Comparison of ENCODE assay signal across 1 cellular context in the genomic region with DNA sequence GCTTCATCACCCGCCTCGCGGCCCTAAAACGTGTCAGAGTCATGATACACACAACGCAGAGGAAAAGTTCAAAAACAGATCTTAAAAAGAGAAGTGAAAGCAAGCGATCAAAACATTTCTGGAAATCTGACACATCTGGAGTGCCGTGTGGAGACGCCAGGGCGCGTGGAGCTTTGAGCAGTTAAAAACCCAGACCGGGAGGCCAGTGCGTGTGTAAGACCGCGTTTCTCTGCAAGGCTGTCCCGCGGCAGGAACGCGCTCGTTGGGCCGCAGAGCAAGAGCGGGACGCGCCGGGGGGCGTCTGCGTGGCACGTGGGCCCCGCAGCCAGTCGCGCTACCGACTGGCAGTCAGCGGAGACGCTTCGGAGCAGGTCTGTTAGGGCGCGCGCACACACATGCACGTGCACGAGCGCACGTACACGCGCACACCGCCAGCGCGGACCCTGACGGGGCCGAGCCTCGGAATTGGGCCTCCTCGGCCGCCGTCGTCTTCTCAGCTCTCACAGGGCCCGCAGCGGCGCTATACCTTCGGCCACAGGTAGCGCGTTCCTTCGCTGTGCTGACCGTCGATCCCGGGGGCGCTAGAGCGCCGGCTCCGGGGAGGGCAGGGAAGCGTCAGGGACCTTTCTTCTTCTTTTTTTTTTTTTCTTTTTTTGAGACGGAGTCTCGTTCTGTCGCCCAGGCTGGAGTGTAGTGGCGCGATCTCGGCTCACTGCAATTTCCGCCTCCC.
TF ChIP-seq lines count a peak whose summit lies in the region.

No MANE protein-coding gene starts in this region.

TF ChIP-seq in K562, 482 proteins besides CTCF, POLR2A, EP300 and RAD21 (continued from another document and continues in another):
- TF ChIP-seq STAT5A (IDR thresholded peaks at IDR 0.05; ENCODE audit: borderline replicate concordance, low read length) (no peak), SMARCB1 (IDR thresholded peaks at IDR 0.05; ENCODE audit: insufficient read length, low read depth) (no peak), MAFF (IDR thresholded peaks at IDR 0.05; ENCODE audit: low read length) (no peak), ZNF133 (CRISPR knock-in tag; IDR thresholded peaks at IDR 0.05) (no peak), MCM2 (IDR thresholded peaks at IDR 0.05; ENCODE audit: low read depth) (no peak), PHTF2 (CRISPR knock-in tag; IDR thresholded peaks at IDR 0.05) (no peak), MLX (CRISPR knock-in tag; conservative IDR thresholded peaks at IDR 0.05) (no peak), DPF2 (IDR thresholded peaks at IDR 0.05) (no peak), TRIM28 (IDR thresholded peaks at IDR 0.05) (0 out of 2 replicates have a peak, but pooled peaks have one; percentile 34), TAF9B (IDR thresholded peaks at IDR 0.05; ENCODE audit: partially characterized antibody) (no peak), ZNF444 (CRISPR knock-in tag; IDR thresholded peaks at IDR 0.05) (no peak), ZNF740 (CRISPR knock-in tag; IDR thresholded peaks at IDR 0.05) (peak; percentile 47; the same call in 1 of the 2 replicates), ZNF740 (tag; IDR thresholded peaks at IDR 0.05) (no peak), ZNF583 (CRISPR knock-in tag; IDR thresholded peaks at IDR 0.05) (0 out of 2 replicates have a peak, but pooled peaks have one; percentile 37), CBFB (CRISPR knock-in tag; IDR thresholded peaks at IDR 0.05) (no peak), ARID3A (IDR thresholded peaks at IDR 0.05; ENCODE audit: borderline replicate concordance, low read depth, low read length) (no peak), TAL1 (IDR thresholded peaks at IDR 0.05) (no peak), PRPF4 (IDR thresholded peaks at IDR 0.05; ENCODE audit: insufficient read depth, low read depth, low read length, poor library complexity, severe bottlenecking) (no peak), TCF7L2 (IDR thresholded peaks at IDR 0.05; ENCODE audit: low read depth, low read length) (no peak), MCM3 (IDR thresholded peaks at IDR 0.05) (no peak), ZMIZ1 (IDR thresholded peaks at IDR 0.05; ENCODE audit: low read depth in 2 of 2, low read length in 2 of 2) (no peak), GABPA (tag; conservative IDR thresholded peaks at IDR 0.05; ENCODE audit: low read depth) (no peak), ZNF431 (CRISPR knock-in tag; IDR thresholded peaks at IDR 0.05) (peak; percentile 74; the same call in 1 of the 2 replicates), VEZF1 (CRISPR knock-in tag; IDR thresholded peaks at IDR 0.05) (no peak), SAP30 (IDR thresholded peaks at IDR 0.05; ENCODE audit: borderline replicate concordance, insufficient read depth, low read depth, low read length, poor library complexity, severe bottlenecking) (no peak), ZNF124 (CRISPR knock-in tag; IDR thresholded peaks at IDR 0.05) (no peak), NFXL1 (CRISPR knock-in tag; IDR thresholded peaks at IDR 0.05) (no peak), NRF1 (conservative IDR thresholded peaks at IDR 0.05 in 1 of 2, IDR thresholded peaks at IDR 0.05 in 1 of 2) (peak; percentile 83 to 86), PYGO2 (tag; IDR thresholded peaks at IDR 0.05) (no peak), ZNF121 (CRISPR knock-in tag; conservative IDR thresholded peaks at IDR 0.05) (peak; percentile 48; the same call in 1 of the 2 replicates), POLR2AphosphoS2 (IDR thresholded peaks at IDR 0.05; ENCODE audit: low read length) (no peak), MYNN (IDR thresholded peaks at IDR 0.05) (no peak), MYNN (CRISPR knock-in tag; IDR thresholded peaks at IDR 0.05) (no peak), TCF7 (IDR thresholded peaks at IDR 0.05; ENCODE audit: borderline replicate concordance) (no peak), TRIM24 (IDR thresholded peaks at IDR 0.05) (no peak), EGR1 (conservative IDR thresholded peaks at IDR 0.05) (no peak), SNIP1 (IDR thresholded peaks at IDR 0.05; ENCODE audit: low read depth) (no peak), GATAD2A (IDR thresholded peaks at IDR 0.05) (no peak), ETV6 (IDR thresholded peaks at IDR 0.05; ENCODE audit: borderline replicate concordance in 1 of 2, low read depth in 2 of 2, low read length in 1 of 2) (no peak), ETV6 (CRISPR knock-in tag; IDR thresholded peaks at IDR 0.05; ENCODE audit: borderline replicate concordance) (peak; percentile 88; the same call in 1 of the 2 replicates), PCBP2 (IDR thresholded peaks at IDR 0.05; ENCODE audit: low read depth, low read length, poor library complexity, severe bottlenecking) (no peak), ZBED1 (IDR thresholded peaks at IDR 0.05) (no peak), BDP1 (IDR thresholded peaks at IDR 0.05; ENCODE audit: insufficient read depth, insufficient read length) (no peak), POLR2AphosphoS5 (IDR thresholded peaks at IDR 0.05; ENCODE audit: control insufficient read depth, insufficient read depth, low read depth, low read length) (no peak), ZNF3 (CRISPR knock-in tag; IDR thresholded peaks at IDR 0.05) (no peak), CHCHD3 (CRISPR knock-in tag; IDR thresholded peaks at IDR 0.05) (no peak), ETV5 (CRISPR knock-in tag; IDR thresholded peaks at IDR 0.05; ENCODE audit: low read depth) (no peak)
- TF ChIP-seq, protein P1, sequence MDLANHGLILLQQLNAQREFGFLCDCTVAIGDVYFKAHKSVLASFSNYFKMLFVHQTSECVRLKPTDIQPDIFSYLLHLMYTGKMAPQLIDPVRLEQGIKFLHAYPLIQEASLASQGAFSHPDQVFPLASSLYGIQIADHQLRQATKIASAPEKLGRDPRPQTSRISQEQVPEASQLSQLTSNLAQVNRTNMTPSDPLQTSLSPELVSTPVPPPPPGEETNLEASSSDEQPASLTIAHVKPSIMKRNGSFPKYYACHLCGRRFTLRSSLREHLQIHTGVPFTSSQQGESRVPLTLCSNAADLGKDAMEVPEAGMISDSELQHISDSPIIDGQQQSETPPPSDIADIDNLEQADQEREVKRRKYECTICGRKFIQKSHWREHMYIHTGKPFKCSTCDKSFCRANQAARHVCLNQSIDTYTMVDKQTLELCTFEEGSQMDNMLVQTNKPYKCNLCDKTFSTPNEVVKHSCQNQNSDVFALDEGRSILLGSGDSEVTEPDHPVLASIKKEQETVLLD (IDR thresholded peaks at IDR 0.05) = no peak
- TF ChIP-seq, protein P2, sequence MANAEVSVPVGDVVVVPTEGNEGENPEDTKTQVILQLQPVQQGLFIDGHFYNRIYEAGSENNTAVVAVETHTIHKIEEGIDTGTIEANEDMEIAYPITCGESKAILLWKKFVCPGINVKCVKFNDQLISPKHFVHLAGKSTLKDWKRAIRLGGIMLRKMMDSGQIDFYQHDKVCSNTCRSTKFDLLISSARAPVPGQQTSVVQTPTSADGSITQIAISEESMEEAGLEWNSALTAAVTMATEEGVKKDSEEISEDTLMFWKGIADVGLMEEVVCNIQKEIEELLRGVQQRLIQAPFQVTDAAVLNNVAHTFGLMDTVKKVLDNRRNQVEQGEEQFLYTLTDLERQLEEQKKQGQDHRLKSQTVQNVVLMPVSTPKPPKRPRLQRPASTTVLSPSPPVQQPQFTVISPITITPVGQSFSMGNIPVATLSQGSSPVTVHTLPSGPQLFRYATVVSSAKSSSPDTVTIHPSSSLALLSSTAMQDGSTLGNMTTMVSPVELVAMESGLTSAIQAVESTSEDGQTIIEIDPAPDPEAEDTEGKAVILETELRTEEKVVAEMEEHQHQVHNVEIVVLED (CRISPR knock-in tag; IDR thresholded peaks at IDR 0.05) = no peak
- TF ChIP-seq, protein P3, sequence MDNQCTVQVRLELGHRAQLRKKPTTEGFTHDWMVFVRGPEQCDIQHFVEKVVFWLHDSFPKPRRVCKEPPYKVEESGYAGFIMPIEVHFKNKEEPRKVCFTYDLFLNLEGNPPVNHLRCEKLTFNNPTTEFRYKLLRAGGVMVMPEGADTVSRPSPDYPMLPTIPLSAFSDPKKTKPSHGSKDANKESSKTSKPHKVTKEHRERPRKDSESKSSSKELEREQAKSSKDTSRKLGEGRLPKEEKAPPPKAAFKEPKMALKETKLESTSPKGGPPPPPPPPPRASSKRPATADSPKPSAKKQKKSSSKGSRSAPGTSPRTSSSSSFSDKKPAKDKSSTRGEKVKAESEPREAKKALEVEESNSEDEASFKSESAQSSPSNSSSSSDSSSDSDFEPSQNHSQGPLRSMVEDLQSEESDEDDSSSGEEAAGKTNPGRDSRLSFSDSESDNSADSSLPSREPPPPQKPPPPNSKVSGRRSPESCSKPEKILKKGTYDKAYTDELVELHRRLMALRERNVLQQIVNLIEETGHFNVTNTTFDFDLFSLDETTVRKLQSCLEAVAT (IDR thresholded peaks at IDR 0.05) = no peak
- TF ChIP-seq, protein P4, sequence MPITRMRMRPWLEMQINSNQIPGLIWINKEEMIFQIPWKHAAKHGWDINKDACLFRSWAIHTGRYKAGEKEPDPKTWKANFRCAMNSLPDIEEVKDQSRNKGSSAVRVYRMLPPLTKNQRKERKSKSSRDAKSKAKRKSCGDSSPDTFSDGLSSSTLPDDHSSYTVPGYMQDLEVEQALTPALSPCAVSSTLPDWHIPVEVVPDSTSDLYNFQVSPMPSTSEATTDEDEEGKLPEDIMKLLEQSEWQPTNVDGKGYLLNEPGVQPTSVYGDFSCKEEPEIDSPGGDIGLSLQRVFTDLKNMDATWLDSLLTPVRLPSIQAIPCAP (CRISPR knock-in tag; IDR thresholded peaks at IDR 0.05; ENCODE audit: borderline replicate concordance) = 0 out of 2 replicates have a peak, but pooled peaks have one; percentile 36
- TF ChIP-seq, protein P5, sequence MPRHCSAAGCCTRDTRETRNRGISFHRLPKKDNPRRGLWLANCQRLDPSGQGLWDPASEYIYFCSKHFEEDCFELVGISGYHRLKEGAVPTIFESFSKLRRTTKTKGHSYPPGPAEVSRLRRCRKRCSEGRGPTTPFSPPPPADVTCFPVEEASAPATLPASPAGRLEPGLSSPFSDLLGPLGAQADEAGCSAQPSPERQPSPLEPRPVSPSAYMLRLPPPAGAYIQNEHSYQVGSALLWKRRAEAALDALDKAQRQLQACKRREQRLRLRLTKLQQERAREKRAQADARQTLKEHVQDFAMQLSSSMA (CRISPR knock-in tag; IDR thresholded peaks at IDR 0.05) = no peak
